ENCODE assay signal across 8 cellular contexts in the genomic region with DNA sequence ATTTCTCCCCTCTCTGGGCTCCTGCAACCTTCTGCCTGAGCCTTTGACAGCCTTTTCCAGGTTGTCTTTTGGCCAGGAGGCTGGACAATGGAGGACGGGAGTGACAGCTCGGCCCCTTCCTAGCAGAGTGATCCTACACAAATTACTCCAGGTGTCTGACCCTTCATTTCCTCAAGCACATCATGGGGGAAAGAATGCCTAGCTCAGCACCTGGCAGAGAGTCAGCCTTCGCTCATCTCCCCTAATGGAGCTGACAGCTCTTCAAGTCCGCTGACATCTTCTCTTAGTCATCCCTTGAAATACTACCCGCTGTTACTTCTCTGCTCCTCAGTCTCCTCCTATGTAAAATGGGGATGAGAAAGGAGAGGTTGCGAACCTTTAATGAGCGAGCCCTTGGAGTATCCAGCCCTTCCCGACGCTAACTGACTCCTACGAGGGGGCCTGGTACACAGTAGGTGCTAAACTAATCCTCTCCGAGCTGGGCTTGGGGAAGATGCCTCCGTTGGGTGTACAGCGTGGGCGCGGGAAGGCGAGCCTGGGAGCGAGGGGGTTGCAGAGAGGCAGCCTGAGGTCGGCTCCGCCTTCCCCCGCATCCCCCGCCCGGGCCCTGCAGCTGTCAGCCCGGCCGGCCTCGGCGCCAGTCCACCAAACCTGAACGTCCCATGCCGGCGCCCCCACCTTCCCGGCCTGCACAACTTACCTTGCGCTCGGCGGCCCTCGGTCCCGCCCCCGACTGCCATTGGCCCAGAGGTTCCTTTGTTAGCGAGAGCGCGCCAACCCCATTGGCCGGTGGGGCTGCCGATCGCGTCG. TPM values are rescaled to one million over a fixed set of nuclear protein-coding genes. Genes with fewer than 3 reads are reported as not detected.
DNase-seq lines count a peak whose midpoint lies in the region; ATAC-seq and TF ChIP-seq lines count a peak whose summit lies in the region.

No MANE protein-coding gene starts in this region.

- H3K4me3 Mint-ChIP-seq in T-helper 1 cell treated with Interleukin-12 subunit alpha and Interleukin-12 subunit beta and Interleukin-4 antibody, amounts not matched to agents 30 μg/mL and 1 μg/mL, for 36 hours, result peak overlapping the region; percentile 74

- ATAC-seq in GM18499 (IDR thresholded peaks at IDR 0.05; ENCODE audit: insufficient read depth, unreplicated experiment), result peak; percentile 81
- peak; percentile 89 for ATAC-seq in HG02938 (IDR thresholded peaks at IDR 0.05; ENCODE audit: unreplicated experiment)
- peak; percentile 96 to 98 for ATAC-seq in right cardiac atrium
- ATAC-seq in psoas muscle, result peak; percentile 83 to 90 (median 88)

- H3K4me3 ChIP-seq in right cardiac atrium (ENCODE audit: low read length) (peak overlapping the region; percentile 81), psoas muscle (peak overlapping the region; percentile 63), urinary bladder (ENCODE audit: low read depth, low read length) (peak overlapping the region; percentile 35)

- 6% methylated on average over 44 of the region's 44 CpGs for WGBS in right cardiac atrium
- WGBS in psoas muscle, 3 donors, result 3 to 5% (median 3%) methylated on average over 29 to 44 of the region's 44 CpGs
- 6% methylated on average over 44 of the region's 44 CpGs for WGBS in urinary bladder

- intact Hi-C loops in right cardiac atrium (cut with DNase I), result loop anchor here in 1 of 4 donors (10.0 kb wide), 1 partner anchor 73 kb away; no protein-coding TSS in a partner anchor
- intact Hi-C loops in psoas muscle (cut with DNase I), result no loop called here

- H3K27me3 ChIP-seq in right cardiac atrium (ENCODE audit: control insufficient read depth, insufficient read depth), result no peaks in the 10 kb centered on the region
- H3K27me3 ChIP-seq in psoas muscle (ENCODE audit: insufficient read depth in 3 of 3, low read length in 2 of 3), result no peaks in the 10 kb centered on the region

- H3K27ac Mint-ChIP-seq in T-helper 1 cell treated with Interleukin-12 subunit alpha and Interleukin-12 subunit beta and Interleukin-4 antibody, amounts not matched to agents 30 μg/mL and 1 μg/mL, for 36 hours, result no peak overlapping the region

- H3K27ac ChIP-seq in angular gyrus (ENCODE audit: low read depth, low read length) (peak overlapping the region; percentile 54), right cardiac atrium (ENCODE audit: low read length) (peak overlapping the region; percentile 76), psoas muscle (peak overlapping the region; percentile 96), urinary bladder (ENCODE audit: low read depth) (no peak overlapping the region)

- H3K9me3 Mint-ChIP-seq in T-helper 1 cell treated with Interleukin-12 subunit alpha and Interleukin-12 subunit beta and Interleukin-4 antibody, amounts not matched to agents 30 μg/mL and 1 μg/mL, for 36 hours, result no peaks in the 10 kb centered on the region

- H3K4me1 ChIP-seq in right cardiac atrium (ENCODE audit: control insufficient read depth, insufficient read depth, low read length), result peaks cover 13% of the 10 kb centered on the region
- peaks cover 52% of the 10 kb centered on the region for H3K4me1 ChIP-seq in psoas muscle
- H3K4me1 ChIP-seq in urinary bladder (ENCODE audit: insufficient read depth), result peaks cover 3% of the 10 kb centered on the region

- no peak for TF ChIP-seq CTCF in psoas muscle (IDR thresholded peaks at IDR 0.05)

- DNase-seq in NCI-H1694 (lab: John Stamatoyannopoulos, UW) (peak; percentile 97), right cardiac atrium (peak; percentile 99 to 100 (median 100)), psoas muscle (peak; percentile 99)

- peaks cover 36% of the 10 kb centered on the region for H3K4me1 Mint-ChIP-seq in T-helper 1 cell treated with Interleukin-12 subunit alpha and Interleukin-12 subunit beta and Interleukin-4 antibody, amounts not matched to agents 30 μg/mL and 1 μg/mL, for 36 hours (ENCODE audit: low read depth)

- no peaks in the 10 kb centered on the region for H3K36me3 Mint-ChIP-seq in T-helper 1 cell treated with Interleukin-12 subunit alpha and Interleukin-12 subunit beta and Interleukin-4 antibody, amounts not matched to agents 30 μg/mL and 1 μg/mL, for 36 hours (ENCODE audit: low read depth)

- H3K27me3 Mint-ChIP-seq in T-helper 1 cell treated with Interleukin-12 subunit alpha and Interleukin-12 subunit beta and Interleukin-4 antibody, amounts not matched to agents 30 μg/mL and 1 μg/mL, for 36 hours (ENCODE audit: low read depth), result no peaks in the 10 kb centered on the region

- H3K36me3 ChIP-seq in psoas muscle (ENCODE audit: insufficient read depth in 1 of 2, low read depth in 1 of 2) (no peaks in the 10 kb centered on the region), urinary bladder (ENCODE audit: insufficient read depth) (no peaks in the 10 kb centered on the region)

- H3K9me3 ChIP-seq in right cardiac atrium (ENCODE audit: control insufficient read depth, low read length), result no peaks in the 10 kb centered on the region
- H3K9me3 ChIP-seq in psoas muscle, result no peaks in the 10 kb centered on the region

RNA-seq across cellular contexts. Expression of gene MPRIP, which starts 0.5 kb away (rescaled TPM):
- total RNA-seq in right cardiac atrium (100 to 1,000 TPM; 295 to 331 (median 321) TPM), psoas muscle (100 to 1,000 TPM; 228 to 322 (median 258) TPM), urinary bladder (91.4 TPM)
- polyA plus RNA-seq in right cardiac atrium (228 TPM), psoas muscle (100 to 1,000 TPM; 142 to 270 (median 184) TPM), urinary bladder (158 TPM)
